ENCODE assay signal across 19 cellular contexts in genomic region chr11:68778205-68778604, GRCh38. TPM values are rescaled to one million over a fixed set of nuclear protein-coding genes. Genes with fewer than 3 reads are reported as not detected.
"Had no signal": no experiment of that assay in that cellular context is flagged by ENCODE, and none has a peak within 500 bp of the region (broad histone marks: within the 10 kb centered on the region; RNA-seq: fewer than 3 reads in every experiment).

No MANE protein-coding gene starts in this region.

- H3K9me3 Mint-ChIP-seq: immature natural killer cell; naive thymus-derived CD4-positive, alpha-beta T cell; stimulated activated memory B cell treated with anti-CD40 and anti-IgM and Interleukin-4, amounts not matched to agents 10 μg/mL and 1 μg/mL and 100 μg/mL, for 72 hours; stimulated activated naive CD8-positive, alpha-beta T cell treated with anti-CD3 and anti-CD28 coated beads, Interleukin-15, Interleukin-2, amounts not matched to agents 100 ng/mL and 50 ng/mL, for 24 hours had no signal

- H3K4me1 Mint-ChIP-seq: immature natural killer cell; stimulated activated memory B cell treated with anti-CD40 and anti-IgM and Interleukin-4, amounts not matched to agents 10 μg/mL and 1 μg/mL and 100 μg/mL, for 72 hours had no signal

- DNase-seq: effector CD8-positive, alpha-beta T cell; gastrocnemius medialis; immature natural killer cell; left colon; mammary epithelial cell; naive thymus-derived CD4-positive, alpha-beta T cell; right lobe of liver; stimulated activated CD4-positive, alpha-beta T cell treated with anti-CD3 and anti-CD28 coated beads, Interleukin-4, amount 100 ng/mL, for 1 hour; stimulated activated CD8-positive, alpha-beta memory T cell treated with anti-CD3 and anti-CD28 coated beads, Interleukin-4, amount 100 ng/mL, for 48 hours; upper lobe of right lung had no signal

- ATAC-seq: gastrocnemius medialis; left colon; naive thymus-derived CD4-positive, alpha-beta T cell; right lobe of liver; stimulated activated memory B cell treated with anti-CD40 and anti-IgM and Interleukin-4, amounts not matched to agents 10 μg/mL and 1 μg/mL and 100 μg/mL, for 72 hours; upper lobe of right lung had no signal

- H3K27me3 ChIP-seq: esophagus muscularis mucosa, gastrocnemius medialis, right lobe of liver, tibial nerve, upper lobe of right lung, vagina had no signal

- H3K27ac Mint-ChIP-seq: progenitor cell of endocrine pancreas; stimulated activated memory B cell treated with anti-CD40 and anti-IgM and Interleukin-4, amounts not matched to agents 10 μg/mL and 1 μg/mL and 100 μg/mL, for 72 hours; stimulated activated naive CD8-positive, alpha-beta T cell treated with anti-CD3 and anti-CD28 coated beads, Interleukin-15, Interleukin-2, amounts not matched to agents 100 ng/mL and 50 ng/mL, for 24 hours had no signal

- H3K4me3 ChIP-seq: coronary artery, esophagus muscularis mucosa, gastrocnemius medialis, right lobe of liver, tibial nerve, upper lobe of right lung, vagina had no signal

- H3K9me3 ChIP-seq: esophagus muscularis mucosa, gastrocnemius medialis, right lobe of liver, tibial nerve, upper lobe of right lung, vagina had no signal

- H3K27ac ChIP-seq: coronary artery, epithelial cell of prostate, gastrocnemius medialis, right lobe of liver, tibial nerve, upper lobe of right lung, vagina had no signal

- H3K4me1 ChIP-seq: gastrocnemius medialis, right lobe of liver, upper lobe of right lung, vagina had no signal

- H3K4me3 Mint-ChIP-seq: immature natural killer cell; naive thymus-derived CD4-positive, alpha-beta T cell; stimulated activated memory B cell treated with anti-CD40 and anti-IgM and Interleukin-4, amounts not matched to agents 10 μg/mL and 1 μg/mL and 100 μg/mL, for 72 hours; stimulated activated naive CD8-positive, alpha-beta T cell treated with anti-CD3 and anti-CD28 coated beads, Interleukin-15, Interleukin-2, amounts not matched to agents 100 ng/mL and 50 ng/mL, for 24 hours had no signal

RNA-seq across cellular contexts. Expression of gene TESMIN, which starts 26.9 kb away (rescaled TPM):
- polyA plus RNA-seq: neural cell had no signal
